In genomic region chrX:103343105-103343504, GRCh38 we compare ENCODE assay signal across 8 cellular contexts. TPM values are rescaled to one million over a fixed set of nuclear protein-coding genes. Genes with fewer than 3 reads are reported as not detected.
A peak's percentile ranks its signal among the peaks of the same experiment; 100 is the strongest.
DNase-seq lines count a peak whose midpoint lies in the region; ATAC-seq and TF ChIP-seq lines count a peak whose summit lies in the region.

No MANE protein-coding gene starts in this region.

- H3K4me3 ChIP-seq in vagina: no peak overlapping the region

- H3K9me3 ChIP-seq in vagina: no peaks in the 10 kb centered on the region

- no peaks in the 10 kb centered on the region for H3K27me3 ChIP-seq in vagina

- H3K4me3 Mint-ChIP-seq in mesothelial cell of epicardium: no peak overlapping the region

- H3K36me3 Mint-ChIP-seq in mesothelial cell of epicardium: no peaks in the 10 kb centered on the region

- DNase-seq in Daoy (ENCODE audit: low read depth) (peak; percentile 12), cerebellar cortex (ENCODE audit: low spot score) (peak; percentile 61), mesothelial cell of epicardium (ENCODE audit: low spot score in 2 of 2, unreplicated experiment in 2 of 2) (no peak), vagina (ENCODE audit: extremely low spot score in 2 of 2) (no peak), retina (no peak)

- H3K4me1 ChIP-seq in vagina: no peaks in the 10 kb centered on the region

- TF ChIP-seq POLR2A in vagina (IDR thresholded peaks at IDR 0.05): no peak

- peaks cover 2% of the 10 kb centered on the region for H3K27me3 Mint-ChIP-seq in mesothelial cell of epicardium (ENCODE audit: low read depth)

- intact Hi-C loops in vagina (cut with DNase I): loop anchor here (10.0 kb wide), 1 partner anchor 122 kb away; no protein-coding TSS in a partner anchor

- no peaks in the 10 kb centered on the region for H3K4me1 Mint-ChIP-seq in mesothelial cell of epicardium

- TF ChIP-seq CTCF in 22Rv1 (IDR thresholded peaks at IDR 0.05) (peak; percentile 56), mesothelial cell of epicardium (IDR thresholded peaks at IDR 0.05; ENCODE audit: unreplicated experiment) (peak; percentile 85), vagina (IDR thresholded peaks at IDR 0.05) (peak; percentile 15 to 42 (median 29))

- no peak overlapping the region for H3K27ac Mint-ChIP-seq in mesothelial cell of epicardium

- ATAC-seq in HG03159 (IDR thresholded peaks at IDR 0.05; ENCODE audit: unreplicated experiment) (peak; percentile 75), SK-N-SH treated with all-trans-retinoic acid at 6 μM for 48 hours (peak; percentile 82)

- H3K9me3 Mint-ChIP-seq in mesothelial cell of epicardium: peaks cover 7% of the 10 kb centered on the region

- H3K36me3 ChIP-seq in vagina: no peaks in the 10 kb centered on the region

- H3K27ac ChIP-seq in 22Rv1: no peak overlapping the region
- no peak overlapping the region for H3K27ac ChIP-seq in vagina

TF ChIP-seq in SK-N-SH treated with all-trans-retinoic acid at 6 μM for 48 hours, 23 proteins besides CTCF, POLR2A, EP300 and RAD21:
- TF ChIP-seq SNAI2 (CRISPR knock-in tag; IDR thresholded peaks at IDR 0.05): no peak
- TF ChIP-seq OSR1 (CRISPR knock-in tag; IDR thresholded peaks at IDR 0.05): no peak
- TF ChIP-seq CSDC2 (CRISPR knock-in tag; IDR thresholded peaks at IDR 0.05): no peak

RNA-seq across cellular contexts. Expression of gene TCEAL7, which starts 13.1 kb away (rescaled TPM):
- 0.91 and 6.5 TPM in 2 replicates for total RNA-seq in Daoy (2014; rRNA removed; shearing (Covaris generic))
- 16.6 to 21.4 TPM (median 20.2 TPM) in 3 replicates for total RNA-seq in mesothelial cell of epicardium
- total RNA-seq in vagina: 15.7 TPM

RNA-seq across cellular contexts. Expression of gene TCEAL9, which starts 13.2 kb away (rescaled TPM):
- 93.6 and 119 TPM in 2 replicates for total RNA-seq in Daoy (2014; rRNA removed; shearing (Covaris generic))
- total RNA-seq in mesothelial cell of epicardium: 55.4 to 61.1 TPM (median 60.1 TPM) in 3 replicates
- 52.8 TPM for total RNA-seq in vagina

RNA-seq across cellular contexts. Expression of gene BEX2, which starts 32.3 kb away (rescaled TPM):
- total RNA-seq in Daoy (2014; rRNA removed; shearing (Covaris generic)): 9.7 and 14.0 TPM in 2 replicates
- total RNA-seq in mesothelial cell of epicardium (29.0 to 29.8 TPM (median 29.8 TPM) in 3 replicates), vagina (7.4 TPM)

RNA-seq across cellular contexts. Expression of gene BEX3, which starts 33.2 kb away (rescaled TPM):
- total RNA-seq in Daoy (2014; rRNA removed; shearing (Covaris generic)): 115 and 171 TPM in 2 replicates
- total RNA-seq in mesothelial cell of epicardium (304 to 314 TPM (median 307 TPM) in 3 replicates), vagina (77.8 TPM)

Comparison
In these comparisons a context has a peak if more than half of its experiments do, and no peak if none do; other contexts are left out.
1. CTCF ChIP-seq: peak in every context shown above with its lines; median percentile 85 in mesothelial cell of epicardium; 56 in 22Rv1; 29 in vagina.
2. DNase-seq: peak in Daoy (single experiment) and cerebellar cortex (single experiment); none in mesothelial cell of epicardium (0 of 2), vagina (0 of 2) and retina (single experiment).